ENCODE assay signal across 19 cellular contexts in genomic region chr11:14335712-14336111, GRCh38. TPM values are rescaled to one million over a fixed set of nuclear protein-coding genes. Genes with fewer than 3 reads are reported as not detected.
DNase-seq lines count a peak whose midpoint lies in the region; ATAC-seq, FAIRE-seq and TF ChIP-seq lines count a peak whose summit lies in the region.
"Had no signal": no experiment of that assay in that cellular context is flagged by ENCODE, and none has a peak within 500 bp of the region (broad histone marks: within the 10 kb centered on the region; RNA-seq: fewer than 3 reads in every experiment).

No MANE protein-coding gene starts in this region.

- H3K4me3 Mint-ChIP-seq in activated T-cell treated with anti-CD3 and anti-CD28 coated beads, Interleukin-2, amount 50 U/mL, for 24 hours: peak overlapping the region; percentile 45

- H2AFZ ChIP-seq in SU-DHL-6 (ENCODE audit: low read depth, low read length, severe bottlenecking) (no peak overlapping the region), H1 (ENCODE audit: low read length) (no peak overlapping the region)

- no peak overlapping the region for H2BK20ac ChIP-seq in H1 (ENCODE audit: low read length)

- H4K20me1 ChIP-seq in SU-DHL-6 (ENCODE audit: low read depth, low read length): peaks cover 23% of the 10 kb centered on the region; the same call in 1 of the 2 replicates
- peaks cover 0 to 3% of the 10 kb centered on the region in 2 experiments for H4K20me1 ChIP-seq in H1 (replicated peaks in 1 of 2; ENCODE audit: control insufficient read depth in 1 of 2, insufficient read depth in 2 of 2, low read length in 2 of 2)

- CTCF ChIA-PET in H1 (lab: Charles Lee; ENCODE audit: partially characterized antibody): interaction anchor here (0.5 to 2.0 kb wide), 9 partner anchors 9 to 34 kb away, joined by 3 to 6 read pairs (median 3); no protein-coding TSS in a partner anchor

- no peak overlapping the region for H2BK120ac ChIP-seq in H1 (replicated peaks; ENCODE audit: low read depth, low read length)

- peaks cover 5 to 36% (median 16%) of the 10 kb centered on the region in 4 experiments; a peak in 6 of 7 replicates for H3K4me1 ChIP-seq in H1 (replicated peaks in 1 of 4; ENCODE audit: control insufficient read depth in 3 of 4, insufficient read depth in 4 of 4, low read length in 3 of 4)
- peaks cover 50% of the 10 kb centered on the region for H3K4me1 ChIP-seq in skeletal muscle satellite cell (ENCODE audit: control insufficient read depth, insufficient read depth, low read length)
- H3K4me1 ChIP-seq: tibial nerve had no signal

- H3K4me2 ChIP-seq in SU-DHL-6 (ENCODE audit: low read depth, low read length, poor library complexity, severe bottlenecking) (peak overlapping the region; percentile 96), H1 (ENCODE audit: insufficient read depth in 1 of 2, low read depth in 2 of 2, low read length in 2 of 2) (peak overlapping the region; percentile 30 to 51; a peak in 3 of 4 replicates), skeletal muscle satellite cell (ENCODE audit: low read length) (peak overlapping the region; percentile 64)

- peaks cover 17% of the 10 kb centered on the region for H3K36me3 ChIP-seq in SU-DHL-6 (ENCODE audit: low read length)
- H3K36me3 ChIP-seq in H1 (ENCODE audit: control insufficient read depth in 2 of 4, insufficient read depth in 4 of 4, low read length in 3 of 4): no peaks in the 10 kb centered on the region
- no peaks in the 10 kb centered on the region for H3K36me3 ChIP-seq in skeletal muscle satellite cell (ENCODE audit: insufficient read depth, low read length)
- H3K36me3 ChIP-seq: tibial nerve had no signal

- H3K9me3 ChIP-seq in SU-DHL-6 (ENCODE audit: insufficient read depth, low read length) (no peaks in the 10 kb centered on the region), H1 (ENCODE audit: insufficient read depth in 2 of 2, low read depth in 1 of 2, low read length in 1 of 2) (peaks cover 0 to 3% of the 10 kb centered on the region in 2 experiments; a peak in 2 of 4 replicates), skeletal muscle satellite cell (replicated peaks; ENCODE audit: low read length) (no peaks in the 10 kb centered on the region)

- no peak overlapping the region for H2BK15ac ChIP-seq in H1 (ENCODE audit: low read length)

- peak overlapping the region; percentile 87 for H3K27ac Mint-ChIP-seq in activated T-cell treated with anti-CD3 and anti-CD28 coated beads, Interleukin-2, amount 50 U/mL, for 24 hours

- no peak overlapping the region for H4K8ac ChIP-seq in H1 (ENCODE audit: extremely low read depth, insufficient read depth, low read length)

- no peaks in the 10 kb centered on the region; the same call in 1 of the 2 replicates for H3K79me1 ChIP-seq in H1 (ENCODE audit: low read depth, low read length)

- H3K14ac ChIP-seq in H1 (ENCODE audit: insufficient read length): no peak overlapping the region

- H3K56ac ChIP-seq in H1 (replicated peaks; ENCODE audit: insufficient read length, low read depth, low read length): no peak overlapping the region

- peaks cover 59% of the 10 kb centered on the region for H3K4me1 Mint-ChIP-seq in activated T-cell treated with anti-CD3 and anti-CD28 coated beads, Interleukin-2, amount 50 U/mL, for 24 hours (ENCODE audit: low read depth)

- peak overlapping the region; percentile 86; the same call in 1 of the 2 replicates for H2AK5ac ChIP-seq in H1 (ENCODE audit: low read depth, low read length)

- peaks cover 25% of the 10 kb centered on the region for H3K36me3 Mint-ChIP-seq in activated T-cell treated with anti-CD3 and anti-CD28 coated beads, Interleukin-2, amount 50 U/mL, for 24 hours (ENCODE audit: low read depth)

- H3K4me3 ChIP-seq in SU-DHL-6 (ENCODE audit: insufficient read depth, low read length, poor library complexity, severe bottlenecking): peak overlapping the region; percentile 2
- peak overlapping the region in 1 of 4 experiments; percentile 13; a peak in 1 of 8 replicates for H3K4me3 ChIP-seq in H1 (ENCODE audit: extremely low read depth in 1 of 4, insufficient read depth in 2 of 4, low read depth in 3 of 4, low read length in 4 of 4)
- H3K4me3 ChIP-seq in skeletal muscle satellite cell (ENCODE audit: low read length): peak overlapping the region; percentile 60
- H3K4me3 ChIP-seq: SK-N-MC, tibial nerve had no signal

- no peak overlapping the region for H3K23ac ChIP-seq in H1 (ENCODE audit: insufficient read length)

- TF ChIP-seq EP300 in H1 (IDR thresholded peaks at IDR 0.05; ENCODE audit: borderline replicate concordance in 1 of 2, low read depth in 2 of 2, low read length in 2 of 2): no peak

- no peak for ATAC-seq in HG02642 (IDR thresholded peaks at IDR 0.05; ENCODE audit: poor library complexity, unreplicated experiment)
- ATAC-seq in HG02970 (IDR thresholded peaks at IDR 0.05; ENCODE audit: low FRiP score, unreplicated experiment): no peak

- H4K91ac ChIP-seq in H1 (replicated peaks; ENCODE audit: insufficient read length, low read length): peak overlapping the region; percentile 15

- H2BK12ac ChIP-seq in H1 (ENCODE audit: low read depth, low read length): peak overlapping the region; percentile 82

- no peaks in the 10 kb centered on the region for H3K9me2 ChIP-seq in SU-DHL-6 (replicated peaks; ENCODE audit: insufficient read depth, low read length)

- peaks cover 68% of the 10 kb centered on the region for H3F3A ChIP-seq in SU-DHL-6 (ENCODE audit: insufficient read depth)

- no peak for DNase-seq in activated T-cell treated with anti-CD3 and anti-CD28 coated beads, Interleukin-2, amount 50 U/mL, for 24 hours
- DNase-seq in activated T-cell treated with anti-CD3 and anti-CD28 coated beads, Interleukin-2, amount 50 U/mL, for 48 hours: no peak
- DNase-seq in H1 (ENCODE audit: low read depth in 1 of 2, low spot score in 2 of 2) (no peak), NOMO-1 treated with DMSO at 0.1 percent for 48 hours (lab: John Stamatoyannopoulos, UW; ENCODE audit: unreplicated experiment) (no peak)
- DNase-seq: activated T-cell treated with anti-CD3 and anti-CD28 coated beads, Interleukin-2, amount 50 U/mL, for 1 hour; central memory CD4-positive, alpha-beta T cell; COR-L47; glutamatergic neuron; left cardiac atrium; MV-4-11; NCI-H2171 had no signal

- no peak for TF ChIP-seq RAD21 in H1 (IDR thresholded peaks at IDR 0.05 in 1 of 2, conservative IDR thresholded peaks at IDR 0.05 in 1 of 2; ENCODE audit: low read depth in 2 of 2, low read length in 2 of 2)

- H3K18ac ChIP-seq in H1 (ENCODE audit: extremely low read depth, low read length): peak overlapping the region; percentile 4; the same call in 1 of the 2 replicates

- peak overlapping the region; percentile 79 for H2BK5ac ChIP-seq in H1 (ENCODE audit: low read depth, low read length)

- H3K9me3 Mint-ChIP-seq in activated T-cell treated with anti-CD3 and anti-CD28 coated beads, Interleukin-2, amount 50 U/mL, for 24 hours: peaks cover 18% of the 10 kb centered on the region

- H3K27ac ChIP-seq in SU-DHL-6 (ENCODE audit: low read depth, low read length): peak overlapping the region; percentile 95
- peak overlapping the region; percentile 39 for H3K27ac ChIP-seq in H1 (ENCODE audit: low read depth, low read length)
- H3K27ac ChIP-seq: SK-N-MC, tibial nerve, VCaP had no signal

- peak overlapping the region; percentile 39 for H4K5ac ChIP-seq in H1 (ENCODE audit: insufficient read length, low read depth, low read length)

- H3K23me2 ChIP-seq in H1 (ENCODE audit: low read depth, low read length): peaks cover 9% of the 10 kb centered on the region

- POLR2A ChIA-PET in H1 (lab: Charles Lee; ENCODE audit: partially characterized antibody): interaction anchor here (0.8 to 4.5 kb wide), 10 partner anchors 9 to 78 kb away, joined by 3 to 18 read pairs (median 3); no protein-coding TSS in a partner anchor

- 38% methylated on average over 1 of the region's 1 CpG; no CpG with 5 or more reads in 1 of the 2 experiments for WGBS in H1 (ENCODE audit: extremely low coverage in 1 of 2, insufficient coverage in 1 of 2, insufficient read length in 1 of 2, insufficient replicate concordance in 2 of 2, low coverage in 1 of 2, low lambda C conversion rate in 2 of 2, missing lambda C conversion rate in 1 of 2), 2 experiments

- TF ChIP-seq CTCF in SU-DHL-6 (IDR thresholded peaks at IDR 0.05; ENCODE audit: insufficient read depth, low read length, poor library complexity, severe bottlenecking) (no peak), H1 (IDR thresholded peaks at IDR 0.05; ENCODE audit: control extremely low read depth in 1 of 3, insufficient read depth in 1 of 3, low read depth in 1 of 3, low read length in 3 of 3) (no peak)

- no peak overlapping the region for H3K4ac ChIP-seq in H1 (replicated peaks; ENCODE audit: insufficient read length, low read depth, low read length)

- H3K27me3 ChIP-seq in SU-DHL-6 (ENCODE audit: low read length) (no peaks in the 10 kb centered on the region), H1 (replicated peaks in 1 of 4; ENCODE audit: control insufficient read depth in 3 of 4, extremely low read depth in 1 of 4, insufficient read depth in 3 of 4, low read length in 3 of 4) (no peaks in the 10 kb centered on the region), skeletal muscle satellite cell (ENCODE audit: control insufficient read depth, insufficient read depth, low read length) (no peaks in the 10 kb centered on the region)
- H3K27me3 ChIP-seq: tibial nerve had no signal

- H3K79me2 ChIP-seq in SU-DHL-6 (ENCODE audit: insufficient read depth, low read length) (peaks cover 100% of the 10 kb centered on the region), H1 (ENCODE audit: control insufficient read depth in 1 of 2, insufficient read depth in 2 of 2, low read length in 2 of 2) (peaks cover 47 to 98% of the 10 kb centered on the region in 2 experiments)

- no peak for TF ChIP-seq POLR2A in H1 (IDR thresholded peaks at IDR 0.05; ENCODE audit: control extremely low read depth in 1 of 2, low read depth in 2 of 2, low read length in 2 of 2)

- no peak for FAIRE-seq in H1 (lab: Jason Lieb, UNC)
- FAIRE-seq: endothelial cell of umbilical vein had no signal

- H3K27me3 Mint-ChIP-seq in activated T-cell treated with anti-CD3 and anti-CD28 coated beads, Interleukin-2, amount 50 U/mL, for 24 hours: no peaks in the 10 kb centered on the region

- H3K9ac ChIP-seq in SU-DHL-6 (ENCODE audit: low read length) (peak overlapping the region; percentile 21), H1 (replicated peaks in 1 of 4; ENCODE audit: extremely low read depth in 1 of 4, low read depth in 3 of 4, low read length in 3 of 4) (no peak overlapping the region), skeletal muscle satellite cell (ENCODE audit: low read depth, low read length) (peak overlapping the region; percentile 60)

RNA-seq across cellular contexts. Expression of gene RRAS2, which starts 23.3 kb away (rescaled TPM):
- 220 and 234 TPM in 2 replicates for total RNA-seq in H1 (2021; fragmentation: NEBNext Ultra II Directional; extraction: Animal tissue kit (Norgen Biotek cat#: 25700))
- polyA plus RNA-seq in H1 (2011; rRNA removed): 48.5 and 72.3 TPM in 2 replicates
- polyA plus RNA-seq in H1 (2011; cell fraction: cytosol; rRNA removed): 100 TPM
- 27.8 TPM for polyA plus RNA-seq in H1 (2011; cell fraction: nucleus; rRNA removed)
- polyA plus RNA-seq in H1 (2012, experiment 1 of 2): 94.8 to 171 TPM (median 113 TPM) in 4 replicates
- 51.6 TPM for polyA plus RNA-seq in H1 (2012, experiment 2 of 2)
- 142 TPM for polyA plus RNA-seq in H1 (2013, experiment 1 of 2)
- polyA plus RNA-seq in H1 (2013, experiment 2 of 2): 146 TPM
- polyA minus RNA-seq in H1 (2011; rRNA and poly(A)+ RNA removed): 46.3 and 83.7 TPM in 2 replicates
- 105 TPM for polyA minus RNA-seq in H1 (2011; cell fraction: cytosol; rRNA and poly(A)+ RNA removed)
- polyA minus RNA-seq in H1 (2011; cell fraction: nucleus; rRNA and poly(A)+ RNA removed): 85.4 TPM
- 121 and 166 TPM in 2 replicates for total RNA-seq in skeletal muscle satellite cell (2012; rRNA removed)

Comparison
In these comparisons a context has a peak if more than half of its experiments do, and no peak if none do; other contexts are left out.
1. H3K4me2 ChIP-seq: peak in every context shown above with its lines; median percentile 96 in SU-DHL-6; 64 in skeletal muscle satellite cell; 40 in H1.
2. H3K9ac ChIP-seq: peak in SU-DHL-6 (single experiment) and skeletal muscle satellite cell (single experiment); none in H1 (0 of 4).